Comparison of ENCODE assay signal across 8 cellular contexts in genomic region chr1:226736908-226737818, GRCh38. TPM values are rescaled to one million over a fixed set of nuclear protein-coding genes. Genes with fewer than 3 reads are reported as not detected.
DNase-seq lines count a peak whose midpoint lies in the region; ATAC-seq, FAIRE-seq and TF ChIP-seq lines count a peak whose summit lies in the region.

No MANE protein-coding gene starts in this region.

- TF ChIP-seq CTCF in AG04449 (IDR thresholded peaks at IDR 0.05; ENCODE audit: insufficient read depth, low read length, missing control alignments) = no peak
- no peak for TF ChIP-seq CTCF in keratinocyte (optimal IDR thresholded peaks at IDR 0.05 in 1 of 3, IDR thresholded peaks at IDR 0.05 in 1 of 3, conservative IDR thresholded peaks at IDR 0.05 in 1 of 3; ENCODE audit: extremely low read depth in 1 of 3, insufficient read depth in 2 of 3, low read length in 3 of 3)
- no peak for TF ChIP-seq CTCF in smooth muscle cell (IDR thresholded peaks at IDR 0.05; ENCODE audit: borderline replicate concordance, insufficient read depth, poor library complexity, severe bottlenecking)
- TF ChIP-seq CTCF in D721Med (IDR thresholded peaks at IDR 0.05; ENCODE audit: insufficient read depth, missing control alignments) = no peak

- H3K36me3 ChIP-seq in keratinocyte (ENCODE audit: control insufficient read depth in 2 of 2, extremely low read depth in 1 of 2, insufficient read depth in 2 of 2, low read length in 2 of 2) (peaks cover 4 to 12% of the 10 kb centered on the region in 2 experiments), smooth muscle cell (ENCODE audit: low read depth) (no peaks in the 10 kb centered on the region)

- WGBS in smooth muscle cell (ENCODE audit: low lambda C conversion rate) = 6% methylated on average over 84 of the region's 89 CpGs

- ATAC-seq in GM18511 (IDR thresholded peaks at IDR 0.05; ENCODE audit: unreplicated experiment) (peak; percentile 50), HG03159 (IDR thresholded peaks at IDR 0.05; ENCODE audit: unreplicated experiment) (peak; percentile 43)

- FAIRE-seq in keratinocyte (lab: Jason Lieb, UNC) = no peak
- FAIRE-seq in D721Med (lab: Jason Lieb, UNC) = no peak

- no peaks in the 10 kb centered on the region for H4K20me1 ChIP-seq in keratinocyte (ENCODE audit: control insufficient read depth, extremely low read depth, insufficient read depth, low read length)
- peaks cover 54% of the 10 kb centered on the region for H4K20me1 ChIP-seq in smooth muscle cell (ENCODE audit: low read depth)

- H3K27me3 ChIP-seq in keratinocyte (ENCODE audit: control insufficient read depth, extremely low read depth, insufficient read depth, low read length) = no peaks in the 10 kb centered on the region
- H3K27me3 ChIP-seq in smooth muscle cell (ENCODE audit: low read depth) = no peaks in the 10 kb centered on the region

- CTCF ChIA-PET in AG04449 (lab: Yijun Ruan, JAX) = interaction anchor here (1.2 to 1.3 kb wide), 2 partner anchors 27 to 104 kb away, joined by 3 read pairs; no protein-coding TSS in a partner anchor

- H3K9me1 ChIP-seq in keratinocyte (ENCODE audit: control insufficient read depth, extremely low read depth, insufficient read depth, low read length) = no peaks in the 10 kb centered on the region

- H3K27ac ChIP-seq in keratinocyte (ENCODE audit: control insufficient read depth, insufficient read depth, low read length) (peak overlapping the region; percentile 76), smooth muscle cell (ENCODE audit: low read depth) (no peak overlapping the region)

- DNase-seq in AG04449 (ENCODE audit: low read depth, low spot score) = no peak
- DNase-seq in T-helper 22 cell (ENCODE audit: low read depth) = peak; percentile 41
- peak; percentile 55 for DNase-seq in central memory CD4-positive, alpha-beta T cell
- DNase-seq in keratinocyte (ENCODE audit: low read depth, low spot score) = no peak
- DNase-seq in smooth muscle cell (lab: John Stamatoyannopoulos, UW; ENCODE audit: unreplicated experiment) = peak; percentile 35
- DNase-seq in D721Med (ENCODE audit: insufficient read length, low spot score) = no peak

- H3K4me2 ChIP-seq in keratinocyte (ENCODE audit: control insufficient read depth, extremely low read depth, insufficient read depth, low read depth, low read length) (peak overlapping the region; percentile 84), smooth muscle cell (peak overlapping the region; percentile 88)

- peak overlapping the region; percentile 85 for H2AFZ ChIP-seq in keratinocyte (ENCODE audit: control insufficient read depth, low read length)
- peak overlapping the region; percentile 80 for H2AFZ ChIP-seq in smooth muscle cell (ENCODE audit: low read depth)

- POLR2A ChIA-PET in AG04449 (lab: Yijun Ruan, JAX) = no interaction called here

- no peaks in the 10 kb centered on the region for H3F3A ChIP-seq in smooth muscle cell (ENCODE audit: low read depth)

- H3K9ac ChIP-seq in keratinocyte (ENCODE audit: control insufficient read depth, extremely low read depth, insufficient read depth, low read length) (peak overlapping the region; percentile 82), smooth muscle cell (ENCODE audit: low read depth) (peak overlapping the region; percentile 66)

- peak overlapping the region; percentile 65 for H3K4me3 ChIP-seq in AG04449 (ENCODE audit: low read depth, low read length)
- peak overlapping the region; percentile 49 to 92 (median 75) for H3K4me3 ChIP-seq in keratinocyte (ENCODE audit: control insufficient read depth in 2 of 3, extremely low read depth in 1 of 3, insufficient read depth in 2 of 3, low read depth in 1 of 3, low read length in 3 of 3)
- peak overlapping the region; percentile 63 for H3K4me3 ChIP-seq in smooth muscle cell

- H3K4me1 ChIP-seq in keratinocyte (ENCODE audit: control insufficient read depth, extremely low read depth, insufficient read depth, low read length) (peaks cover 5% of the 10 kb centered on the region), smooth muscle cell (ENCODE audit: low read depth) (peaks cover 25% of the 10 kb centered on the region)

- dilution Hi-C loops in keratinocyte (cut with MboI; ENCODE audit: extremely low pct_ligation_motif_present, low sequenced_read_pairs) = no loop called here

- no peaks in the 10 kb centered on the region for H3K9me3 ChIP-seq in keratinocyte (ENCODE audit: control insufficient read depth, low read depth, low read length)
- no peaks in the 10 kb centered on the region for H3K9me3 ChIP-seq in smooth muscle cell (replicated peaks; ENCODE audit: low read depth)

- peaks cover 14% of the 10 kb centered on the region for H3K79me2 ChIP-seq in keratinocyte (ENCODE audit: control insufficient read depth, insufficient read depth, low read length)
- H3K79me2 ChIP-seq in smooth muscle cell (ENCODE audit: low read depth) = peaks cover 63% of the 10 kb centered on the region

RNA-seq across cellular contexts. Expression of gene ITPKB, which starts 1.9 kb away (rescaled TPM):
- polyA plus RNA-seq in keratinocyte (3.2 to 4.9 TPM (median 3.2 TPM) in 3 replicates), smooth muscle cell (11.4 and 12.2 TPM in 2 replicates)
- polyA plus RNA-seq in keratinocyte (2011; ENCODE audit: low read depth) = 1.3 TPM
- polyA plus RNA-seq in keratinocyte (2011; cell fraction: cytosol; rRNA removed) = 2.5 and 2.7 TPM in 2 replicates
- polyA plus RNA-seq in keratinocyte (2011; cell fraction: nucleus; rRNA removed) = 7.0 and 7.4 TPM in 2 replicates
- polyA plus RNA-seq in keratinocyte (2012; ENCODE audit: low replicate concordance) = 3.0 and 7.0 TPM in 2 replicates
- polyA minus RNA-seq in keratinocyte = 8.8 to 18.0 TPM (median 9.0 TPM) in 3 replicates
- 10.7 TPM for polyA minus RNA-seq in keratinocyte (2011; cell fraction: cytosol; rRNA and poly(A)+ RNA removed)
- 11.0 and 15.0 TPM in 2 replicates for polyA minus RNA-seq in keratinocyte (2011; cell fraction: nucleus; rRNA and poly(A)+ RNA removed)
- total RNA-seq in smooth muscle cell = 8.9 and 12.5 TPM in 2 replicates

Comparison
In these comparisons a context has a peak if more than half of its experiments do, and no peak if none do; other contexts are left out.
1. DNase-seq: peak in T-helper 22 cell (single experiment), central memory CD4-positive, alpha-beta T cell (single experiment) and smooth muscle cell (single experiment); none in AG04449 (single experiment), keratinocyte (single experiment) and D721Med (single experiment).
2. Peak in every context shown above with its lines, with median percentiles within 50 percentile points of each other: H3K4me3 ChIP-seq.